ENCODE assay signal across 8 cellular contexts in genomic region chr11:10751581-10751940, GRCh38. TPM values are rescaled to one million over a fixed set of nuclear protein-coding genes. Genes with fewer than 3 reads are reported as not detected.
DNase-seq lines count a peak whose midpoint lies in the region; ATAC-seq, FAIRE-seq and TF ChIP-seq lines count a peak whose summit lies in the region.

No MANE protein-coding gene starts in this region.

- H3K36me3 ChIP-seq in GM06990 (ENCODE audit: control insufficient read depth, insufficient read depth, low read length) (peaks cover 2% of the 10 kb centered on the region; the same call in 1 of the 2 replicates), gastrocnemius medialis (peaks cover 0 to 40% of the 10 kb centered on the region in 2 donors)

- H3K9me3 Mint-ChIP-seq in activated CD4-positive, alpha-beta memory T cell treated with anti-CD3 and anti-CD28 coated beads, Interleukin-2, amount 10 ng/mL, durations not matched to agents 7 days and 5 days = no peaks in the 10 kb centered on the region

- POLR2A ChIA-PET in activated CD4-positive, alpha-beta memory T cell treated with anti-CD3 and anti-CD28 coated beads, Interleukin-2, amount 10 ng/mL, durations not matched to agents 7 days and 5 days (lab: Charles Lee) = interaction anchor here (0.8 to 4.4 kb wide), 9 partner anchors 9 to 1090 kb away, joined by 3 to 29 read pairs (median 4); partner anchors contain the start of genes EIF4G2 and RNF141

- H3K36me3 Mint-ChIP-seq in activated CD4-positive, alpha-beta memory T cell treated with anti-CD3 and anti-CD28 coated beads, Interleukin-2, amount 10 ng/mL, durations not matched to agents 7 days and 5 days (ENCODE audit: low read depth) = peaks cover 21% of the 10 kb centered on the region

- H3K4me3 ChIP-seq in GM06990 (replicated peaks; ENCODE audit: low read depth, low read length) = peak overlapping the region; percentile 78
- H3K4me3 ChIP-seq in gastrocnemius medialis = peak overlapping the region; percentile 65 to 96 (median 90)

- H3K4me3 Mint-ChIP-seq in activated CD4-positive, alpha-beta memory T cell treated with anti-CD3 and anti-CD28 coated beads, Interleukin-2, amount 10 ng/mL, durations not matched to agents 7 days and 5 days = peak overlapping the region; percentile 91

- H3K27me3 ChIP-seq in GM06990 (replicated peaks; ENCODE audit: control insufficient read depth, insufficient read depth, low read length) = no peaks in the 10 kb centered on the region
- no peaks in the 10 kb centered on the region for H3K27me3 ChIP-seq in gastrocnemius medialis

- FAIRE-seq in urothelium cell line (lab: Jason Lieb, UNC) = no peak

- TF ChIP-seq POLR2A in gastrocnemius medialis (IDR thresholded peaks at IDR 0.05) = no peak

- ATAC-seq in HG02623 (IDR thresholded peaks at IDR 0.05; ENCODE audit: unreplicated experiment) (peak; percentile 14), left cardiac atrium (peak; percentile 6 to 25), gastrocnemius medialis (peak; percentile 22 to 36)

- H3K4me1 ChIP-seq in gastrocnemius medialis = peaks cover 10 to 26% of the 10 kb centered on the region in 2 donors

- peaks cover 32% of the 10 kb centered on the region for H3K4me1 Mint-ChIP-seq in activated CD4-positive, alpha-beta memory T cell treated with anti-CD3 and anti-CD28 coated beads, Interleukin-2, amount 10 ng/mL, durations not matched to agents 7 days and 5 days

- H3K27ac Mint-ChIP-seq in activated CD4-positive, alpha-beta memory T cell treated with anti-CD3 and anti-CD28 coated beads, Interleukin-2, amount 10 ng/mL, durations not matched to agents 7 days and 5 days = peak overlapping the region; percentile 88

- DNase-seq in GM06990 (ENCODE audit: extremely low read depth, insufficient read length) (no peak), left cardiac atrium (no peak), gastrocnemius medialis (no peak), T-helper 9 cell (no peak), NCI-H2081 treated with DMSO at 0.1 percent for 48 hours (lab: John Stamatoyannopoulos, UW) (no peak), urothelium cell line (ENCODE audit: low spot score) (no peak)
- DNase-seq in activated CD4-positive, alpha-beta memory T cell treated with anti-CD3 and anti-CD28 coated beads, Interleukin-2, amount 10 ng/mL, durations not matched to agents 7 days and 5 days = no peak

- CTCF ChIA-PET in activated CD4-positive, alpha-beta memory T cell treated with anti-CD3 and anti-CD28 coated beads, Interleukin-2, amount 10 ng/mL, durations not matched to agents 7 days and 5 days (lab: Charles Lee) = interaction anchor here (0.9 to 2.0 kb wide), 10 partner anchors 9 to 448 kb away, joined by 3 to 11 read pairs (median 5); partner anchors contain the start of genes EIF4G2, RNF141 and ZBED5

- no peaks in the 10 kb centered on the region for H3K27me3 Mint-ChIP-seq in activated CD4-positive, alpha-beta memory T cell treated with anti-CD3 and anti-CD28 coated beads, Interleukin-2, amount 10 ng/mL, durations not matched to agents 7 days and 5 days

- H3K9me3 ChIP-seq in gastrocnemius medialis = no peaks in the 10 kb centered on the region

- intact Hi-C loops in left cardiac atrium (cut with DNase I) = no loop called here
- intact Hi-C loops in gastrocnemius medialis (cut with DNase I; ENCODE audit: low total_unique reads) = loop anchor here (5.0 kb wide), 1 partner anchor 56 kb away; the partner anchor contains the start of gene EIF4G2

- in situ Hi-C loops in gastrocnemius medialis (cut with MboI; ENCODE audit: low sequenced_read_pairs in 4 of 4) = no loop called here

- peak overlapping the region; percentile 86 to 98 (median 97) for H3K27ac ChIP-seq in gastrocnemius medialis

- TF ChIP-seq CTCF in GM06990 (IDR thresholded peaks at IDR 0.05; ENCODE audit: insufficient read depth, low read length, poor library complexity, severe bottlenecking) (no peak), gastrocnemius medialis (IDR thresholded peaks at IDR 0.05 in 4 of 5, conservative IDR thresholded peaks at IDR 0.05 in 1 of 5) (no peak)

RNA-seq across cellular contexts. Expression of gene CTR9, which starts 0.5 kb away (rescaled TPM):
- total RNA-seq in activated CD4-positive, alpha-beta memory T cell treated with anti-CD3 and anti-CD28 coated beads, Interleukin-2, amount 10 ng/mL, durations not matched to agents 7 days and 5 days = 10 to 100 TPM; 48.4 to 54.5 TPM
- 10 to 100 TPM; 22.5 to 24.5 TPM for total RNA-seq in left cardiac atrium
- 10 to 100 TPM; 18.3 to 22.2 (median 20.4) TPM for total RNA-seq in gastrocnemius medialis

RNA-seq across cellular contexts. Expression of gene EIF4G2, which starts 57.2 kb away (rescaled TPM):
- total RNA-seq in activated CD4-positive, alpha-beta memory T cell treated with anti-CD3 and anti-CD28 coated beads, Interleukin-2, amount 10 ng/mL, durations not matched to agents 7 days and 5 days = 100 to 1,000 TPM; 548 to 594 TPM
- total RNA-seq in left cardiac atrium (100 to 1,000 TPM; 665 to 793 TPM), gastrocnemius medialis (100 to 1,000 TPM; 397 to 521 (median 465) TPM)

RNA-seq across cellular contexts. Expression of gene IRAG1, which starts 58.0 kb away (rescaled TPM):
- under 1 TPM in 1 of 2 experiments, not detected in 1; 0.08 TPM for total RNA-seq in activated CD4-positive, alpha-beta memory T cell treated with anti-CD3 and anti-CD28 coated beads, Interleukin-2, amount 10 ng/mL, durations not matched to agents 7 days and 5 days
- 10 to 100 TPM in 1 of 2 donors, 1 to 10 TPM in 1; 9.7 to 15.6 TPM for total RNA-seq in left cardiac atrium
- total RNA-seq in gastrocnemius medialis = 1 to 10 TPM; 1.6 to 7.6 (median 3.6) TPM
